Comparison of ENCODE assay signal across 23 cellular contexts in the genomic region with DNA sequence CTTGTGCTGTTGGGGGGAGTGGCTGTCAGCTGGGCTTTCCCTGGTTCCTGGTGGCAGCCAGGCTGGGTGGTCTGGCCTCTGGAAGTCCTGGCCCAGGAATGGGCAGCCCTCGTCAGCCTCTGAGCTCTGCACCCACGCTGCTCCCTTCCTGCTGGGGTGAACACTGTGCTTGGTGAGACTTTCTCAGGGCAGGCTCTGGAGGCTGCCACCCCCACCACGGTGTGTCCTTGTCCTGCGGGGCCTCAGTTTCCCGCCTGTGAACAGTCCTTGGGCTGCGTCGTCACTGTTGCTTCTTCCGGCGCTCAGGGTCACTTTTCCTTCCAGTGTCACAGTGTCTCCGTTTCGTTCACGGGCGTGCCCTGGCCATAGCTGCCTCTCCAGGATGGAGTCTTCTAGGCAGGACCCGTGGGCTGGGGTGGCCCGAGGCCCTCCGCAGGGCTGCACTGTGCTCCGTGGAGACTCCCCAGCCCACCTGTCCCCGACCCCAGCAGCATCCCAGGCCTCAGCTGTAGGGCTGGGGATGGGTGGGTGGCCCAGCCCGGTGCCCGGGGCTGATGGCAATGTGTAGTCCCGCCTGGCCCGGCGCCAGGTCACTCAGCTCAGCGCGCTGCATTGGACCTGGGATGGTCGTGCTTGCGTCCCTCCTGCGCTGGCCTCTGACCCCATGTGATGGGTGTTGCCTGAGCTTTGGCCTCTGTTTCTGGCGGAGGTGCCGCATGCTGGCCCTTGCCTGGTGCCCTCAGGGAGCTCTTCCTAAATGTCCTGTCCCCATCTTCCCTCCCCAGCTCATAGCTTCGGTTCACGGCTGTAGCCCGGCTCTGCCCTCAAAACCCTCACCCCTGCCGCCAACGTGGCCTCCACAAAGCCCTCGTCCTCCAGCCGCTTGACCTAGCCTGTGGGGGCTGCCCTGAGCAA. TPM values are rescaled to one million over a fixed set of nuclear protein-coding genes. Genes with fewer than 3 reads are reported as not detected.
DNase-seq lines count a peak whose midpoint lies in the region; ATAC-seq, FAIRE-seq and TF ChIP-seq lines count a peak whose summit lies in the region.
"Had no signal": no experiment of that assay in that cellular context is flagged by ENCODE, and none has a peak within 500 bp of the region (broad histone marks: within the 10 kb centered on the region; RNA-seq: fewer than 3 reads in every experiment).

No MANE protein-coding gene starts in this region.

- H2BK5ac ChIP-seq in H1 (ENCODE audit: low read depth, low read length) (no peak overlapping the region), mesendoderm (ENCODE audit: low read length) (no peak overlapping the region)

- H4K8ac ChIP-seq in H1 (ENCODE audit: extremely low read depth, insufficient read depth, low read length) = no peak overlapping the region; the same call in 1 of the 2 replicates
- H4K8ac ChIP-seq in mesendoderm (ENCODE audit: low read depth, low read length) = no peak overlapping the region

- TF ChIP-seq RAD21 in H1 (IDR thresholded peaks at IDR 0.05 in 1 of 2, conservative IDR thresholded peaks at IDR 0.05 in 1 of 2; ENCODE audit: low read depth in 2 of 2, low read length in 2 of 2) = no peak

- no peak for ATAC-seq in upper lobe of right lung
- no peak for ATAC-seq in GM21526 (IDR thresholded peaks at IDR 0.05; ENCODE audit: low FRiP score, unreplicated experiment)
- ATAC-seq: activated T-cell treated with anti-CD3 and anti-CD28 coated beads, Interleukin-2, amount 50 U/mL, for 4 hours; GM23338; heart right ventricle had no signal

- peaks cover 0 to 37% (median 27%) of the 10 kb centered on the region in 4 experiments; a peak in 6 of 7 replicates for H3K4me1 ChIP-seq in H1 (replicated peaks in 1 of 4; ENCODE audit: control insufficient read depth in 3 of 4, insufficient read depth in 4 of 4, low read length in 3 of 4)
- H3K4me1 ChIP-seq in mesendoderm (ENCODE audit: control insufficient read depth, low read depth, low read length) = peaks cover 10% of the 10 kb centered on the region
- peaks cover 6% of the 10 kb centered on the region for H3K4me1 ChIP-seq in upper lobe of right lung
- H3K4me1 ChIP-seq in colonic mucosa = no peaks in the 10 kb centered on the region
- H3K4me1 ChIP-seq: testis had no signal

- H3K4me2 ChIP-seq in H1 (ENCODE audit: insufficient read depth in 1 of 2, low read depth in 2 of 2, low read length in 2 of 2) (no peak overlapping the region), mesendoderm (ENCODE audit: low read length) (no peak overlapping the region)
- H3K4me2 ChIP-seq: GM23338 had no signal

- TF ChIP-seq CTCF in H1 (IDR thresholded peaks at IDR 0.05; ENCODE audit: control extremely low read depth in 1 of 3, insufficient read depth in 1 of 3, low read depth in 1 of 3, low read length in 3 of 3) (no peak), upper lobe of right lung (IDR thresholded peaks at IDR 0.05) (no peak), D721Med (IDR thresholded peaks at IDR 0.05; ENCODE audit: insufficient read depth, missing control alignments) (no peak), colonic mucosa (IDR thresholded peaks at IDR 0.05) (no peak)

- no peak overlapping the region for H2BK120ac ChIP-seq in H1 (replicated peaks; ENCODE audit: low read depth, low read length)
- H2BK120ac ChIP-seq in mesendoderm (ENCODE audit: low read depth, low read length) = no peak overlapping the region

- no peaks in the 10 kb centered on the region; the same call in 1 of the 2 replicates for H3K23me2 ChIP-seq in H1 (ENCODE audit: low read depth, low read length)

- H2BK12ac ChIP-seq in H1 (ENCODE audit: low read depth, low read length) = 0 out of 2 replicates have a peak overlapping the region, but pooled peaks have one; percentile 17

- 0 out of 2 replicates have a peak overlapping the region, but pooled peaks have one; percentile 24 for H2AK5ac ChIP-seq in H1 (ENCODE audit: low read depth, low read length)
- no peak overlapping the region for H2AK5ac ChIP-seq in mesendoderm (ENCODE audit: low read length)

- H3K4ac ChIP-seq in H1 (replicated peaks; ENCODE audit: insufficient read length, low read depth, low read length) (no peak overlapping the region), mesendoderm (ENCODE audit: low read depth, low read length) (no peak overlapping the region)

- H3K18ac ChIP-seq in H1 (ENCODE audit: extremely low read depth, low read length) (no peak overlapping the region), mesendoderm (ENCODE audit: low read length) (no peak overlapping the region)

- intact Hi-C loops in upper lobe of right lung (cut with DNase I) (no loop called here), colonic mucosa (cut with DNase I) (no loop called here)

- H3K9me3 ChIP-seq in H1 (ENCODE audit: insufficient read depth in 2 of 2, low read depth in 1 of 2, low read length in 1 of 2) = no peaks in the 10 kb centered on the region
- H3K9me3 ChIP-seq in upper lobe of right lung = no peaks in the 10 kb centered on the region
- no peaks in the 10 kb centered on the region for H3K9me3 ChIP-seq in colonic mucosa
- H3K9me3 ChIP-seq: heart right ventricle, testis had no signal

- H3K56ac ChIP-seq in H1 (replicated peaks; ENCODE audit: insufficient read length, low read depth, low read length) (no peak overlapping the region), mesendoderm (ENCODE audit: low read length) (peak overlapping the region; percentile 15)

- H3K36me3 ChIP-seq in H1 (ENCODE audit: control insufficient read depth in 2 of 4, insufficient read depth in 4 of 4, low read length in 3 of 4) = no peaks in the 10 kb centered on the region; a peak in 2 of 8 replicates
- H3K36me3 ChIP-seq in mesendoderm (ENCODE audit: control insufficient read depth, insufficient read depth, low read length) = no peaks in the 10 kb centered on the region
- no peaks in the 10 kb centered on the region for H3K36me3 ChIP-seq in upper lobe of right lung
- no peaks in the 10 kb centered on the region for H3K36me3 ChIP-seq in colonic mucosa
- H3K36me3 ChIP-seq: heart right ventricle had no signal

- peaks cover 20 to 39% of the 10 kb centered on the region in 2 experiments for H4K20me1 ChIP-seq in H1 (replicated peaks in 1 of 2; ENCODE audit: control insufficient read depth in 1 of 2, insufficient read depth in 2 of 2, low read length in 2 of 2)

- no peak overlapping the region for H2AFZ ChIP-seq in H1 (ENCODE audit: low read length)
- H2AFZ ChIP-seq: GM23338 had no signal

- no peak for TF ChIP-seq EP300 in H1 (IDR thresholded peaks at IDR 0.05; ENCODE audit: borderline replicate concordance in 1 of 2, low read depth in 2 of 2, low read length in 2 of 2)

- H3K14ac ChIP-seq in H1 (ENCODE audit: insufficient read length) = no peak overlapping the region

- no peak overlapping the region for H3K9ac ChIP-seq in H1 (replicated peaks in 1 of 4; ENCODE audit: extremely low read depth in 1 of 4, low read depth in 3 of 4, low read length in 3 of 4)
- no peak overlapping the region for H3K9ac ChIP-seq in mesendoderm (ENCODE audit: low read length)
- no peak overlapping the region for H3K9ac ChIP-seq in colonic mucosa (ENCODE audit: low read depth in 2 of 2, low read length in 2 of 2)

- FAIRE-seq in H1 (lab: Jason Lieb, UNC) (no peak), D721Med (lab: Jason Lieb, UNC) (no peak)
- FAIRE-seq: islet of Langerhans had no signal

- POLR2A ChIA-PET in H1 (lab: Charles Lee; ENCODE audit: partially characterized antibody) = interaction anchor here (0.9 kb wide), 1 partner anchor 10 kb away, joined by 3 read pairs; no protein-coding TSS in a partner anchor

- 92% methylated on average over 29 of the region's 37 CpGs; no CpG with 5 or more reads in 1 of the 2 experiments for WGBS in H1 (ENCODE audit: extremely low coverage in 1 of 2, insufficient coverage in 1 of 2, insufficient read length in 1 of 2, insufficient replicate concordance in 2 of 2, low coverage in 1 of 2, low lambda C conversion rate in 2 of 2, missing lambda C conversion rate in 1 of 2), 2 experiments
- WGBS in mesendoderm (ENCODE audit: extremely low coverage, insufficient coverage, low lambda C conversion rate) = no CpG with 5 or more reads among the region's 37 CpGs

- peaks cover 31 to 90% of the 10 kb centered on the region in 2 experiments; a peak in 3 of 4 replicates for H3K79me2 ChIP-seq in H1 (ENCODE audit: control insufficient read depth in 1 of 2, insufficient read depth in 2 of 2, low read length in 2 of 2)
- H3K79me2 ChIP-seq in mesendoderm (ENCODE audit: control insufficient read depth, insufficient read depth, low read length) = peaks cover 31% of the 10 kb centered on the region

- no peak for TF ChIP-seq POLR2A in H1 (IDR thresholded peaks at IDR 0.05; ENCODE audit: control extremely low read depth in 1 of 2, low read depth in 2 of 2, low read length in 2 of 2)

- H3K27ac ChIP-seq in H1 (ENCODE audit: low read depth, low read length) = no peak overlapping the region
- H3K27ac ChIP-seq in mesendoderm (ENCODE audit: low read depth, low read length) = no peak overlapping the region
- no peak overlapping the region for H3K27ac ChIP-seq in upper lobe of right lung
- H3K27ac ChIP-seq in colonic mucosa = no peak overlapping the region
- H3K27ac ChIP-seq: heart right ventricle, testis had no signal

- H3K79me1 ChIP-seq in H1 (ENCODE audit: low read depth, low read length) = peaks cover 23% of the 10 kb centered on the region
- peaks cover 15% of the 10 kb centered on the region for H3K79me1 ChIP-seq in mesendoderm (ENCODE audit: low read length)

- H3K23ac ChIP-seq in H1 (ENCODE audit: insufficient read length) = no peak overlapping the region
- no peak overlapping the region for H3K23ac ChIP-seq in mesendoderm (ENCODE audit: low read length)

- CTCF ChIA-PET in H1 (lab: Charles Lee; ENCODE audit: partially characterized antibody) = interaction anchor here (0.8 to 3.9 kb wide), 11 partner anchors 12 to 495 kb away, joined by 3 to 16 read pairs (median 3); no protein-coding TSS in a partner anchor

- H3K4me3 ChIP-seq in H1 (ENCODE audit: extremely low read depth in 1 of 4, insufficient read depth in 2 of 4, low read depth in 3 of 4, low read length in 4 of 4) (no peak overlapping the region), mesendoderm (ENCODE audit: low read length) (no peak overlapping the region), upper lobe of right lung (no peak overlapping the region), colonic mucosa (no peak overlapping the region)
- H3K4me3 ChIP-seq: GM23338, heart right ventricle, testis had no signal

- DNase-seq in stimulated activated CD4-positive, alpha-beta T cell treated with anti-CD3 and anti-CD28 coated beads, Interleukin-1b, Interleukin-23, amount 100 ng/mL, for 48 hours = peak; percentile 1
- no peak for DNase-seq in stimulated activated CD4-positive, alpha-beta T cell treated with anti-CD3 and anti-CD28 coated beads, Interleukin-15, amount 100 ng/mL, for 24 hours
- peak in 1 of 2 experiments; percentile 43 for DNase-seq in H1 (ENCODE audit: low read depth in 1 of 2, low spot score in 2 of 2)
- no peak for DNase-seq in mesendoderm
- DNase-seq in upper lobe of right lung = peak; percentile 64
- DNase-seq in D721Med (ENCODE audit: insufficient read length, low spot score) = no peak
- DNase-seq in colonic mucosa = no peak
- DNase-seq: activated CD4-positive, alpha-beta memory T cell treated with anti-CD3 and anti-CD28 coated beads for 36 hours; activated T-cell treated with anti-CD3 and anti-CD28 coated beads, Interleukin-2, amount 50 U/mL, for 4 hours; caudate nucleus; DND-41; NCI-H1436; NK-92 treated with Interleukin-12 subunit alpha and Interleukin-12 subunit beta, amount 100 ng/mL, for 24 hours; nucleus accumbens; testis had no signal

- no peak overlapping the region for H4K91ac ChIP-seq in H1 (replicated peaks; ENCODE audit: insufficient read length, low read length)

- H3K27me3 ChIP-seq in H1 (replicated peaks in 1 of 4; ENCODE audit: control insufficient read depth in 3 of 4, extremely low read depth in 1 of 4, insufficient read depth in 3 of 4, low read length in 3 of 4) (no peaks in the 10 kb centered on the region), mesendoderm (ENCODE audit: insufficient read depth, low read length, poor library complexity) (no peaks in the 10 kb centered on the region), upper lobe of right lung (peaks cover 6% of the 10 kb centered on the region), colonic mucosa (no peaks in the 10 kb centered on the region)
- H3K27me3 ChIP-seq: testis had no signal

- no peak overlapping the region for H4K5ac ChIP-seq in H1 (ENCODE audit: insufficient read length, low read depth, low read length)
- H4K5ac ChIP-seq in mesendoderm (ENCODE audit: low read length) = no peak overlapping the region

- no peak overlapping the region for H2BK20ac ChIP-seq in H1 (ENCODE audit: low read length)

- H2BK15ac ChIP-seq in H1 (ENCODE audit: low read length) (no peak overlapping the region), mesendoderm (replicated peaks; ENCODE audit: low read depth) (no peak overlapping the region)

RNA-seq across cellular contexts. Expression of gene KIF26A, which starts 6.8 kb away (rescaled TPM):
- 41.6 and 42.3 TPM in 2 replicates for total RNA-seq in H1 (2021; fragmentation: NEBNext Ultra II Directional; extraction: Animal tissue kit (Norgen Biotek cat#: 25700))
- 11.5 and 25.9 TPM in 2 replicates for polyA plus RNA-seq in H1 (2011; rRNA removed)
- 18.3 TPM for polyA plus RNA-seq in H1 (2011; cell fraction: cytosol; rRNA removed)
- 49.7 TPM for polyA plus RNA-seq in H1 (2011; cell fraction: nucleus; rRNA removed)
- 14.7 to 22.6 TPM (median 20.0 TPM) in 4 replicates for polyA plus RNA-seq in H1 (2012, experiment 1 of 2)
- polyA plus RNA-seq in H1 (2012, experiment 2 of 2) = 16.2 TPM
- polyA plus RNA-seq in H1 (2013, experiment 1 of 2) = 13.6 TPM
- polyA plus RNA-seq in H1 (2013, experiment 2 of 2) = 12.8 TPM
- polyA minus RNA-seq in H1 (2011; rRNA and poly(A)+ RNA removed) = 2.8 and 6.1 TPM in 2 replicates
- polyA minus RNA-seq in H1 (2011; cell fraction: cytosol; rRNA and poly(A)+ RNA removed) = 24.9 TPM
- 24.4 TPM for polyA minus RNA-seq in H1 (2011; cell fraction: nucleus; rRNA and poly(A)+ RNA removed)
- 6.3 TPM for polyA plus RNA-seq in mesendoderm (2013, experiment 1 of 2)
- 6.3 TPM for polyA plus RNA-seq in mesendoderm (2013, experiment 2 of 2)
- total RNA-seq in upper lobe of right lung = 5.9 TPM
- total RNA-seq in colonic mucosa = 10 to 100 TPM in 1 of 2 donors, 1 to 10 TPM in 1; 6.6 to 20.0 TPM
- total RNA-seq: mononuclear cell, RPMI7951 had no signal

RNA-seq across cellular contexts. Expression of gene ASPG, which starts 59.7 kb away (rescaled TPM):
- total RNA-seq in H1 (2021; fragmentation: NEBNext Ultra II Directional; extraction: Animal tissue kit (Norgen Biotek cat#: 25700)) = 0.34 and 0.46 TPM in 2 replicates
- polyA plus RNA-seq in H1 (2011; rRNA removed) = 0.59 and 0.89 TPM in 2 replicates
- polyA plus RNA-seq in H1 (2011; cell fraction: cytosol; rRNA removed) = 0.79 TPM
- 6.4 TPM for polyA plus RNA-seq in H1 (2011; cell fraction: nucleus; rRNA removed)
- polyA plus RNA-seq in H1 (2012, experiment 1 of 2) = 0.22 to 1.6 TPM (median 1.0 TPM) in 4 replicates
- polyA plus RNA-seq in H1 (2012, experiment 2 of 2) = 0.21 TPM
- polyA plus RNA-seq in H1 (2013, experiment 1 of 2) = 0.36 TPM
- 0.06 TPM for polyA plus RNA-seq in H1 (2013, experiment 2 of 2)
- polyA minus RNA-seq in H1 (2011; rRNA and poly(A)+ RNA removed) = 0.32 and 1.2 TPM in 2 replicates
- polyA minus RNA-seq in H1 (2011; cell fraction: cytosol; rRNA and poly(A)+ RNA removed) = 1.3 TPM
- polyA minus RNA-seq in H1 (2011; cell fraction: nucleus; rRNA and poly(A)+ RNA removed) = 2.8 TPM
- 0.01 TPM for polyA plus RNA-seq in mesendoderm (2013, experiment 1 of 2)
- polyA plus RNA-seq in mesendoderm (2013, experiment 2 of 2) = 0.08 TPM
- total RNA-seq in upper lobe of right lung (5.3 TPM), colonic mucosa (1 to 10 TPM; 1.4 to 7.5 TPM)
- total RNA-seq: activated CD4-positive, alpha-beta memory T cell treated with anti-CD3 and anti-CD28 coated beads for 36 hours; fibroblast of lung; HT1080; RPMI7951 had no signal
- polyA plus RNA-seq: fibroblast of lung had no signal

Comparison
In these comparisons a context has a peak if more than half of its experiments do, and no peak if none do; other contexts are left out.
1. DNase-seq: peak in stimulated activated CD4-positive, alpha-beta T cell treated with anti-CD3 and anti-CD28 coated beads, Interleukin-1b, Interleukin-23, amount 100 ng/mL, for 48 hours (single experiment) and upper lobe of right lung (single experiment); none in stimulated activated CD4-positive, alpha-beta T cell treated with anti-CD3 and anti-CD28 coated beads, Interleukin-15, amount 100 ng/mL, for 24 hours (single experiment), mesendoderm (single experiment), D721Med (single experiment) and colonic mucosa (single experiment).